ENCODE assay signal across 14 cellular contexts in genomic region chr7:99624487-99624886, GRCh38. TPM values are rescaled to one million over a fixed set of nuclear protein-coding genes. Genes with fewer than 3 reads are reported as not detected.
DNase-seq lines count a peak whose midpoint lies in the region; ATAC-seq and FAIRE-seq lines count a peak whose summit lies in the region.
"Had no signal": no experiment of that assay in that cellular context is flagged by ENCODE, and none has a peak within 500 bp of the region (broad histone marks: within the 10 kb centered on the region; RNA-seq: fewer than 3 reads in every experiment).

No MANE protein-coding gene starts in this region.

- peak; percentile 65 to 89 (median 85) for DNase-seq in CD4-positive, CD25-positive, alpha-beta regulatory T cell
- peak; percentile 32 for DNase-seq in activated CD4-positive, alpha-beta T cell treated with anti-CD3 and anti-CD28 coated beads for 1 hour
- peak; percentile 87 for DNase-seq in activated naive CD4-positive, alpha-beta T cell treated with anti-CD3 and anti-CD28 coated beads for 36 hours
- DNase-seq in stimulated activated CD4-positive, alpha-beta T cell treated with anti-CD3 and anti-CD28 coated beads, Interleukin-12 subunit alpha, Interleukin-12 subunit beta, amount 100 ng/mL, for 48 hours (ENCODE audit: low read depth in 2 of 3, low spot score in 1 of 3): peak; percentile 51 to 63 (median 51)
- no peak for DNase-seq in GF-D8 (lab: John Stamatoyannopoulos, UW)
- no peak for DNase-seq in AG08396 (ENCODE audit: low spot score)
- no peak for DNase-seq in HTR-8/SVneo (ENCODE audit: insufficient read length, low spot score)
- DNase-seq: brain microvascular endothelial cell, H7, KG1 had no signal

- peaks cover 60% of the 10 kb centered on the region for H3K36me3 Mint-ChIP-seq in CD4-positive, CD25-positive, alpha-beta regulatory T cell
- H3K36me3 Mint-ChIP-seq in activated naive CD4-positive, alpha-beta T cell treated with anti-CD3 and anti-CD28 coated beads for 36 hours (ENCODE audit: low read depth): peaks cover 77% of the 10 kb centered on the region

- intact Hi-C loops in activated naive CD4-positive, alpha-beta T cell treated with anti-CD3 and anti-CD28 coated beads for 36 hours (cut with micrococcal nuclease): loop anchor here (1.0 kb wide), 2 partner anchors 8 to 152 kb away; partner anchors contain the start of genes ZNF789 and ZSCAN25

- H3K4me3 ChIP-seq in CD4-positive, CD25-positive, alpha-beta regulatory T cell (ENCODE audit: low read depth, low read length): peak overlapping the region; percentile 67
- H3K4me3 ChIP-seq: hepatocyte, neural progenitor cell, vagina had no signal

- no peaks in the 10 kb centered on the region for H3K27me3 ChIP-seq in CD4-positive, CD25-positive, alpha-beta regulatory T cell (ENCODE audit: control insufficient read depth, insufficient read depth, low read length)
- H3K27me3 ChIP-seq: brain microvascular endothelial cell, hepatocyte, neural progenitor cell, vagina had no signal

- H3K27me3 Mint-ChIP-seq in CD4-positive, CD25-positive, alpha-beta regulatory T cell: no peaks in the 10 kb centered on the region
- H3K27me3 Mint-ChIP-seq in activated naive CD4-positive, alpha-beta T cell treated with anti-CD3 and anti-CD28 coated beads for 36 hours (ENCODE audit: low read depth): no peaks in the 10 kb centered on the region

- CTCF ChIA-PET in activated naive CD4-positive, alpha-beta T cell treated with anti-CD3 and anti-CD28 coated beads for 36 hours (lab: Charles Lee): interaction anchor here (0.6 to 1.0 kb wide), 5 partner anchors 99 to 411 kb away, joined by 3 to 4 read pairs (median 3); no protein-coding TSS in a partner anchor

- peak overlapping the region; percentile 65 to 93 (median 88) for H3K4me3 Mint-ChIP-seq in CD4-positive, CD25-positive, alpha-beta regulatory T cell
- H3K4me3 Mint-ChIP-seq in activated naive CD4-positive, alpha-beta T cell treated with anti-CD3 and anti-CD28 coated beads for 36 hours: peak overlapping the region; percentile 91
- H3K4me3 Mint-ChIP-seq: neural progenitor cell had no signal

- peaks cover 19 to 55% (median 47%) of the 10 kb centered on the region in 4 donors for H3K4me1 Mint-ChIP-seq in CD4-positive, CD25-positive, alpha-beta regulatory T cell
- H3K4me1 Mint-ChIP-seq in activated naive CD4-positive, alpha-beta T cell treated with anti-CD3 and anti-CD28 coated beads for 36 hours (ENCODE audit: low read depth): peaks cover 59% of the 10 kb centered on the region
- H3K4me1 Mint-ChIP-seq: neural progenitor cell had no signal

- peaks cover 31% of the 10 kb centered on the region for H3K4me1 ChIP-seq in CD4-positive, CD25-positive, alpha-beta regulatory T cell (ENCODE audit: control insufficient read depth, insufficient read depth, low read length, poor library complexity, severe bottlenecking)
- H3K4me1 ChIP-seq: neural progenitor cell had no signal

- H3K36me3 ChIP-seq in CD4-positive, CD25-positive, alpha-beta regulatory T cell (ENCODE audit: control insufficient read depth, insufficient read depth, low read length): peaks cover 76% of the 10 kb centered on the region

- peak overlapping the region; percentile 90 for H3K27ac ChIP-seq in CD4-positive, CD25-positive, alpha-beta regulatory T cell (ENCODE audit: insufficient read depth, low read length, poor library complexity, severe bottlenecking)
- H3K27ac ChIP-seq: brain microvascular endothelial cell, hepatocyte, neural progenitor cell, vagina had no signal

- no peaks in the 10 kb centered on the region for H3K9me3 ChIP-seq in CD4-positive, CD25-positive, alpha-beta regulatory T cell (ENCODE audit: control insufficient read depth in 2 of 2, low read length in 2 of 2)
- H3K9me3 ChIP-seq: vagina had no signal

- peak; percentile 96 to 98 for ATAC-seq in CD4-positive, CD25-positive, alpha-beta regulatory T cell (ENCODE audit: low read depth in 2 of 2)
- ATAC-seq in HG03039 (IDR thresholded peaks at IDR 0.05; ENCODE audit: unreplicated experiment): no peak

- no peaks in the 10 kb centered on the region for H3K9me3 Mint-ChIP-seq in CD4-positive, CD25-positive, alpha-beta regulatory T cell
- H3K9me3 Mint-ChIP-seq in activated naive CD4-positive, alpha-beta T cell treated with anti-CD3 and anti-CD28 coated beads for 36 hours: no peaks in the 10 kb centered on the region
- H3K9me3 Mint-ChIP-seq: neural progenitor cell had no signal

- H3K27ac Mint-ChIP-seq in CD4-positive, CD25-positive, alpha-beta regulatory T cell: peak overlapping the region; percentile 97 to 99 (median 98)
- peak overlapping the region; percentile 96 for H3K27ac Mint-ChIP-seq in activated naive CD4-positive, alpha-beta T cell treated with anti-CD3 and anti-CD28 coated beads for 36 hours
- H3K27ac Mint-ChIP-seq: neural progenitor cell had no signal

- no peak for FAIRE-seq in HTR-8/SVneo (lab: Jason Lieb, UNC)

RNA-seq across cellular contexts. Expression of gene ZSCAN25, which starts 7.7 kb away (rescaled TPM):
- total RNA-seq in CD4-positive, CD25-positive, alpha-beta regulatory T cell: 47.3 TPM
- polyA plus RNA-seq in CD4-positive, CD25-positive, alpha-beta regulatory T cell: 10 to 100 TPM in 3 of 4 donors, 1 to 10 TPM in 1; 9.9 to 20.4 (median 14.0) TPM
- total RNA-seq in activated naive CD4-positive, alpha-beta T cell treated with anti-CD3 and anti-CD28 coated beads for 36 hours: 10 to 100 TPM; 20.7 to 22.3 TPM

RNA-seq across cellular contexts. Expression of gene TMEM225B, which starts 26.4 kb away (rescaled TPM):
- 1.1 TPM for total RNA-seq in CD4-positive, CD25-positive, alpha-beta regulatory T cell
- 1 to 10 TPM in 2 of 4 donors, under 1 TPM in 2; 0.67 to 2.3 (median 1.00) TPM for polyA plus RNA-seq in CD4-positive, CD25-positive, alpha-beta regulatory T cell
- total RNA-seq in activated naive CD4-positive, alpha-beta T cell treated with anti-CD3 and anti-CD28 coated beads for 36 hours: 1 to 10 TPM in 1 of 2 experiments, under 1 TPM in 1; 0.98 to 1.7 TPM

RNA-seq across cellular contexts. Expression of gene CYP3A5, which starts 55.3 kb away (rescaled TPM):
- total RNA-seq in CD4-positive, CD25-positive, alpha-beta regulatory T cell: not detected
- under 1 TPM; 0.24 to 0.92 (median 0.74) TPM for polyA plus RNA-seq in CD4-positive, CD25-positive, alpha-beta regulatory T cell
- under 1 TPM; 0.86 TPM for total RNA-seq in activated naive CD4-positive, alpha-beta T cell treated with anti-CD3 and anti-CD28 coated beads for 36 hours

Comparison
In these comparisons a context has a peak if more than half of its experiments do, and no peak if none do; other contexts are left out.
1. DNase-seq: peak in CD4-positive, CD25-positive, alpha-beta regulatory T cell (3 of 3), activated CD4-positive, alpha-beta T cell treated with anti-CD3 and anti-CD28 coated beads for 1 hour (single experiment), activated naive CD4-positive, alpha-beta T cell treated with anti-CD3 and anti-CD28 coated beads for 36 hours (single experiment) and stimulated activated CD4-positive, alpha-beta T cell treated with anti-CD3 and anti-CD28 coated beads, Interleukin-12 subunit alpha, Interleukin-12 subunit beta, amount 100 ng/mL, for 48 hours (3 of 3); none in GF-D8 (single experiment), AG08396 (single experiment) and HTR-8/SVneo (single experiment).